Comparison of ENCODE assay signal across 8 cellular contexts in genomic region chr2:102240640-102241370, GRCh38. TPM values are rescaled to one million over a fixed set of nuclear protein-coding genes. Genes with fewer than 3 reads are reported as not detected.
DNase-seq lines count a peak whose midpoint lies in the region; ATAC-seq and TF ChIP-seq lines count a peak whose summit lies in the region.

No MANE protein-coding gene starts in this region.

- H3K9ac ChIP-seq in Karpas-422 (ENCODE audit: low read length), result no peak overlapping the region
- peak overlapping the region in 2 of 5 donors; percentile 21 to 46 for H3K9ac ChIP-seq in subcutaneous abdominal adipose tissue (ENCODE audit: low read length in 5 of 5)

- H3K4me3 ChIP-seq in Karpas-422 (ENCODE audit: low read length), result no peak overlapping the region
- peak overlapping the region in 4 of 5 donors; percentile 12 to 47 (median 32) for H3K4me3 ChIP-seq in subcutaneous abdominal adipose tissue (ENCODE audit: low read depth in 1 of 5, low read length in 5 of 5)

- H3K27me3 ChIP-seq in Karpas-422 (ENCODE audit: low read length) (no peaks in the 10 kb centered on the region), foreskin keratinocyte (no peaks in the 10 kb centered on the region), subcutaneous abdominal adipose tissue (ENCODE audit: control insufficient read depth in 5 of 5, insufficient read depth in 4 of 5, low read length in 5 of 5) (peaks cover 0 to 2% (median 2%) of the 10 kb centered on the region in 5 donors)

- H3K4me1 ChIP-seq in Karpas-422 (ENCODE audit: low read length), result no peaks in the 10 kb centered on the region
- H3K4me1 ChIP-seq in foreskin keratinocyte, result peaks cover 22% of the 10 kb centered on the region
- H3K4me1 ChIP-seq in subcutaneous abdominal adipose tissue (ENCODE audit: control insufficient read depth in 5 of 5, insufficient read depth in 5 of 5, low read length in 5 of 5), result peaks cover 4 to 35% (median 24%) of the 10 kb centered on the region in 5 donors

- no peaks in the 10 kb centered on the region for H3K79me2 ChIP-seq in Karpas-422 (ENCODE audit: low read length)

- H3K9me3 ChIP-seq in Karpas-422 (ENCODE audit: low read length) (no peaks in the 10 kb centered on the region), subcutaneous abdominal adipose tissue (ENCODE audit: control insufficient read depth in 5 of 5, low read length in 5 of 5) (no peaks in the 10 kb centered on the region)

- H3K27ac ChIP-seq in Karpas-422 (ENCODE audit: low read length), result no peak overlapping the region
- peak overlapping the region; percentile 61 for H3K27ac ChIP-seq in foreskin keratinocyte
- H3K27ac ChIP-seq in subcutaneous abdominal adipose tissue (ENCODE audit: low read depth, low read length), result peak overlapping the region; percentile 84

- H3K36me3 ChIP-seq in Karpas-422 (ENCODE audit: insufficient read depth, low read length) (no peaks in the 10 kb centered on the region), subcutaneous abdominal adipose tissue (ENCODE audit: control insufficient read depth in 5 of 5, insufficient read depth in 5 of 5, low read length in 5 of 5) (no peaks in the 10 kb centered on the region)

- H3K9me2 ChIP-seq in Karpas-422 (replicated peaks; ENCODE audit: insufficient read depth, low read length), result no peaks in the 10 kb centered on the region

- ATAC-seq in GM21825 (IDR thresholded peaks at IDR 0.05; ENCODE audit: unreplicated experiment) (peak; percentile 80), foreskin keratinocyte (peak; percentile 86)

- no peak overlapping the region for H3K4me2 ChIP-seq in Karpas-422 (ENCODE audit: low read depth, low read length, poor library complexity, severe bottlenecking)

- TF ChIP-seq CTCF in foreskin keratinocyte (conservative IDR thresholded peaks at IDR 0.05), result peak; percentile 98

- no peaks in the 10 kb centered on the region for H4K20me1 ChIP-seq in Karpas-422 (ENCODE audit: insufficient read depth, low read depth, low read length)

- DNase-seq in Daoy (ENCODE audit: low read depth) (peak; percentile 87), Karpas-422 (peak; percentile 90), SHP77 treated with DMSO at 0.1 percent for 48 hours (lab: John Stamatoyannopoulos, UW) (peak; percentile 27), foreskin keratinocyte (peak in 1 of 2 donors; percentile 65), nucleus accumbens (lab: John Stamatoyannopoulos, UW) (peak in 51 of 56 donors; percentile 14 to 91 (median 67))
- peak; percentile 95 for DNase-seq in activated effector memory CD4-positive, alpha-beta T cell treated with anti-CD3 and anti-CD28 coated beads, Interleukin-2, amount 50 U/mL, for 16 hours

- no peak overlapping the region for H2AFZ ChIP-seq in Karpas-422 (ENCODE audit: low read length)

RNA-seq across cellular contexts. Expression of gene IL1RL2, which starts 54.0 kb away (rescaled TPM):
- not detected in 2 replicates for total RNA-seq in Daoy (2014; rRNA removed; shearing (Covaris generic))
- total RNA-seq in Karpas-422 (2014; rRNA removed; shearing (Covaris generic); ENCODE audit: low replicate concordance), result not detected in 2 replicates
- total RNA-seq in foreskin keratinocyte, result 1.7 and 1.8 TPM in 2 replicates
- 0.65 and 1.0 TPM in 2 replicates for polyA plus RNA-seq in foreskin keratinocyte
